ENCODE assay signal across 24 cellular contexts in the genomic region with DNA sequence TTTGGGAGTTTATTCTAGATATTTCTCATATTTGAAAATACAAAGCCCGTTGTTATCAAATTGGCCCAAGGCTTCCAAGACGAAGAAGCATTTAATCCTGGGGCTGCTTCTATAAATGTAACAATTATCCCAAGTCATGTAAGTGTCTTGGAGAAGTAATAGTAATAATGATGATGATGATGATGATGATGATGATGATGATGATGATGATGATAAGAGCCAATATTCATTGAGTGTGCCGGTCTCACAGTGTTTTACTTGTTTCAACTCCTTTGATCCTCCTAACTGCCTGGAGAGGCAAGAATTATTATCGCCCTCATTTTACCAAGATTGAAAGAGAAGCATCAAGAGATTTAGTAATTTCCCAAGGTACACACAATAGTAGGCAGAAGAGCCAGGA.
"Had no signal": no experiment of that assay in that cellular context is flagged by ENCODE, and none has a peak within 500 bp of the region (broad histone marks: within the 10 kb centered on the region; RNA-seq: fewer than 3 reads in every experiment).

No MANE protein-coding gene starts in this region.

- H3K79me2 ChIP-seq: parathyroid adenoma had no signal

- H3K36me3 ChIP-seq: gastroesophageal sphincter, heart right ventricle, neural progenitor cell, tibial artery, uterus had no signal

- H3K4me3 ChIP-seq: gastroesophageal sphincter, heart right ventricle, lung, neural progenitor cell, testis, tibial artery, uterus had no signal

- H3K4me2 ChIP-seq: neural progenitor cell had no signal

- H3K27me3 ChIP-seq: gastroesophageal sphincter, heart right ventricle, neural progenitor cell, testis, tibial artery, uterus had no signal

- DNase-seq: cerebellar nuclear complex; cortex of kidney; effector memory CD8-positive, alpha-beta T cell; foreskin fibroblast; heart right ventricle; hypothalamus; immature natural killer cell; islet precursor cell; mesendoderm; midbrain; naive thymus-derived CD4-positive, alpha-beta T cell; stimulated activated CD4-positive, alpha-beta T cell treated with anti-CD3 and anti-CD28 coated beads, Interleukin-4, amount 100 ng/mL, for 4 hours; stimulated activated naive CD8-positive, alpha-beta T cell treated with anti-CD3 and anti-CD28 coated beads, Interleukin-15, Interleukin-2, amounts not matched to agents 100 U/mL and 50 U/mL, for 24 hours; substantia nigra; testis; tibial artery; uterus had no signal

- H3K27ac ChIP-seq: heart right ventricle, neural progenitor cell, parathyroid adenoma, testis, uterus had no signal

- H2AFZ ChIP-seq: neural progenitor cell, parathyroid adenoma had no signal

- H3K9me3 ChIP-seq: gastroesophageal sphincter, heart right ventricle, testis, tibial artery, uterus had no signal

- H3K4me1 ChIP-seq: neural progenitor cell, parathyroid adenoma, testis, uterus had no signal

- H3K9ac ChIP-seq: neural progenitor cell, parathyroid adenoma had no signal

- ATAC-seq: effector memory CD8-positive, alpha-beta T cell; left lobe of liver; naive thymus-derived CD4-positive, alpha-beta T cell; sciatic nerve; stimulated activated memory B cell treated with anti-CD40 and anti-IgM and Interleukin-4, amounts not matched to agents 10 μg/mL and 1 μg/mL and 100 μg/mL, for 72 hours; stimulated activated naive CD8-positive, alpha-beta T cell treated with anti-CD3 and anti-CD28 coated beads, Interleukin-15, Interleukin-2, amounts not matched to agents 100 U/mL and 50 U/mL, for 24 hours had no signal
